Comparison of ENCODE assay signal across 1 cellular context in genomic region chr17:69762766-69763165, GRCh38.
TF ChIP-seq lines count a peak whose summit lies in the region.

No MANE protein-coding gene starts in this region.

TF ChIP-seq in SK-N-SH, 30 proteins besides CTCF, POLR2A, EP300 and RAD21 (continued from another document):
- TF ChIP-seq REST (IDR thresholded peaks at IDR 0.05; ENCODE audit: low read depth, low read length) (no peak), PBX3 (IDR thresholded peaks at IDR 0.05) (no peak), FOSL2 (IDR thresholded peaks at IDR 0.05; ENCODE audit: borderline replicate concordance, low read depth) (no peak), TAF1 (IDR thresholded peaks at IDR 0.05; ENCODE audit: borderline replicate concordance, low read depth, low read length) (no peak), ZBTB33 (IDR thresholded peaks at IDR 0.05; ENCODE audit: borderline replicate concordance, low read depth) (no peak), FOXM1 (IDR thresholded peaks at IDR 0.05; ENCODE audit: low read depth) (no peak)
